In genomic region chr9:90820406-90820805, GRCh38 we compare ENCODE assay signal across 3 cellular contexts. TPM values are rescaled to one million over a fixed set of nuclear protein-coding genes. Genes with fewer than 3 reads are reported as not detected.
"Had no signal": no experiment of that assay in that cellular context is flagged by ENCODE, and none has a peak within 500 bp of the region (broad histone marks: within the 10 kb centered on the region; RNA-seq: fewer than 3 reads in every experiment).

No MANE protein-coding gene starts in this region.

RNA-seq across cellular contexts. Expression of gene SYK, which starts 18.8 kb away (rescaled TPM):
- total RNA-seq: LHCN-M2, RPMI7951, SJCRH30 had no signal
